In genomic region chr12:28603801-28604200, GRCh38 we compare ENCODE assay signal across 28 cellular contexts.
"Had no signal": no experiment of that assay in that cellular context is flagged by ENCODE, and none has a peak within 500 bp of the region (broad histone marks: within the 10 kb centered on the region; RNA-seq: fewer than 3 reads in every experiment).

No MANE protein-coding gene starts in this region.

- H3K27me3 Mint-ChIP-seq: activated CD4-positive, alpha-beta T cell treated with anti-CD3 and anti-CD28 coated beads, Interleukin-2, amount 10 ng/mL, durations not matched to agents 24 days and 14 days; activated naive CD4-positive, alpha-beta T cell treated with anti-CD3 and anti-CD28 coated beads, Interleukin-2, amount 10 ng/mL, durations not matched to agents 7 days and 5 days; activated T-cell treated with anti-CD3 and anti-CD28 coated beads, Interleukin-2, amount 50 U/mL, for 24 hours; dendritic cell treated with granulocyte-macrophage colony-stimulating factor and Interleukin-4, amounts not matched to agents 40 ng/mL and 50 ng/mL, for 4 days had no signal

- H3K27ac Mint-ChIP-seq: activated CD4-positive, alpha-beta memory T cell treated with anti-CD3 and anti-CD28 coated beads, Interleukin-2, amount 10 ng/mL, durations not matched to agents 7 days and 5 days; activated CD4-positive, alpha-beta T cell treated with anti-CD3 and anti-CD28 coated beads for 36 hours; activated CD4-positive, alpha-beta T cell treated with anti-CD3 and anti-CD28 coated beads, Interleukin-2, amount 10 ng/mL, durations not matched to agents 24 days and 14 days; activated naive CD4-positive, alpha-beta T cell treated with anti-CD3 and anti-CD28 coated beads, Interleukin-2, amount 10 ng/mL, durations not matched to agents 7 days and 5 days; activated naive CD4-positive, alpha-beta T cell treated with anti-CD3 and anti-CD28 coated beads, Interleukin-2, amount 50 U/mL, for 72 hours; activated naive CD8-positive, alpha-beta T cell treated with anti-CD3 and anti-CD28 coated beads, Interleukin-2, amount 10 ng/mL, durations not matched to agents 7 days and 5 days; activated T-cell treated with anti-CD3 and anti-CD28 coated beads, Interleukin-2, amount 50 U/mL, for 24 hours; activated T-cell treated with anti-CD3 and anti-CD28 coated beads, Interleukin-2, amount 50 U/mL, for 72 hours; dendritic cell treated with granulocyte-macrophage colony-stimulating factor and Interleukin-4, amounts not matched to agents 40 ng/mL and 50 ng/mL, for 4 days; endodermal cell had no signal

- H3K4me3 ChIP-seq: coronary artery, dorsolateral prefrontal cortex had no signal

- H3K36me3 ChIP-seq: brain microvascular endothelial cell had no signal

- DNase-seq: activated CD4-positive, alpha-beta memory T cell treated with anti-CD3 and anti-CD28 coated beads, Interleukin-2, amount 10 ng/mL, durations not matched to agents 7 days and 5 days; activated CD4-positive, alpha-beta T cell treated with anti-CD3 and anti-CD28 coated beads for 36 hours; activated CD4-positive, alpha-beta T cell treated with anti-CD3 and anti-CD28 coated beads, Interleukin-2, amount 10 ng/mL, durations not matched to agents 24 days and 14 days; activated CD4-positive, alpha-beta T cell treated with anti-CD3 and anti-CD28 coated beads, Interleukin-2, amount 50 U/mL, for 4 hours; activated CD4-positive, CD25-positive, alpha-beta regulatory T cell; activated CD4-positive, CD25-positive, alpha-beta regulatory T cell treated with anti-CD3 and anti-CD28 coated beads, Interleukin-2, amount 50 U/mL, for 72 hours; activated CD8-positive, alpha-beta memory T cell treated with anti-CD3 and anti-CD28 coated beads, Interleukin-2, amount 50 U/mL, for 48 hours; activated gamma-delta T cell; activated naive CD4-positive, alpha-beta T cell; activated naive CD4-positive, alpha-beta T cell treated with anti-CD3 and anti-CD28 coated beads, Interleukin-2, amount 10 ng/mL, durations not matched to agents 7 days and 5 days; activated naive CD8-positive, alpha-beta T cell treated with anti-CD3 and anti-CD28 coated beads, Interleukin-2, amount 10 ng/mL, durations not matched to agents 7 days and 5 days; activated T-cell treated with anti-CD3 and anti-CD28 coated beads for 4 hours; activated T-cell treated with anti-CD3 and anti-CD28 coated beads, Interleukin-2, amount 50 U/mL, for 24 hours; activated T-cell treated with anti-CD3 and anti-CD28 coated beads, Interleukin-2, amount 50 U/mL, for 72 hours; amniotic stem cell; anterior cingulate cortex; brain microvascular endothelial cell; caudate nucleus; cerebellar nuclear complex; dorsolateral prefrontal cortex; effector memory CD4-positive, alpha-beta T cell; endodermal cell; head of caudate nucleus; T-helper 2 cell had no signal

- H3K36me3 Mint-ChIP-seq: activated naive CD4-positive, alpha-beta T cell treated with anti-CD3 and anti-CD28 coated beads, Interleukin-2, amount 10 ng/mL, durations not matched to agents 7 days and 5 days; activated naive CD8-positive, alpha-beta T cell treated with anti-CD3 and anti-CD28 coated beads, Interleukin-2, amount 10 ng/mL, durations not matched to agents 7 days and 5 days had no signal

- H3K4me3 Mint-ChIP-seq: activated CD4-positive, alpha-beta memory T cell treated with anti-CD3 and anti-CD28 coated beads, Interleukin-2, amount 10 ng/mL, durations not matched to agents 7 days and 5 days; activated CD4-positive, alpha-beta T cell treated with anti-CD3 and anti-CD28 coated beads for 36 hours; activated CD4-positive, alpha-beta T cell treated with anti-CD3 and anti-CD28 coated beads, Interleukin-2, amount 10 ng/mL, durations not matched to agents 24 days and 14 days; activated naive CD4-positive, alpha-beta T cell treated with anti-CD3 and anti-CD28 coated beads, Interleukin-2, amount 10 ng/mL, durations not matched to agents 7 days and 5 days; activated naive CD8-positive, alpha-beta T cell treated with anti-CD3 and anti-CD28 coated beads, Interleukin-2, amount 10 ng/mL, durations not matched to agents 7 days and 5 days; activated T-cell treated with anti-CD3 and anti-CD28 coated beads, Interleukin-2, amount 50 U/mL, for 24 hours; activated T-cell treated with anti-CD3 and anti-CD28 coated beads, Interleukin-2, amount 50 U/mL, for 72 hours; dendritic cell treated with granulocyte-macrophage colony-stimulating factor and Interleukin-4, amounts not matched to agents 40 ng/mL and 50 ng/mL, for 4 days; endodermal cell had no signal

- H3K27me3 ChIP-seq: brain microvascular endothelial cell, dorsolateral prefrontal cortex had no signal

- ATAC-seq: activated CD4-positive, alpha-beta T cell treated with anti-CD3 and anti-CD28 coated beads for 36 hours; activated naive CD4-positive, alpha-beta T cell treated with anti-CD3 and anti-CD28 coated beads, Interleukin-2, amount 50 U/mL, for 72 hours; activated T-cell treated with anti-CD3 and anti-CD28 coated beads, Interleukin-2, amount 50 U/mL, for 72 hours; esophagus mucosa had no signal

- H3K27ac ChIP-seq: brain microvascular endothelial cell, coronary artery, dorsolateral prefrontal cortex had no signal

- H3K4me1 Mint-ChIP-seq: activated CD4-positive, alpha-beta T cell treated with anti-CD3 and anti-CD28 coated beads for 36 hours had no signal
